30 cellular contexts compared by ENCODE assay signal in genomic region chr3:127307431-127307830, GRCh38. TPM values are rescaled to one million over a fixed set of nuclear protein-coding genes. Genes with fewer than 3 reads are reported as not detected.
DNase-seq lines count a peak whose midpoint lies in the region; ATAC-seq and TF ChIP-seq lines count a peak whose summit lies in the region.
"Had no signal": no experiment of that assay in that cellular context is flagged by ENCODE, and none has a peak within 500 bp of the region (broad histone marks: within the 10 kb centered on the region; RNA-seq: fewer than 3 reads in every experiment).

No MANE protein-coding gene starts in this region.

- no peak for TF ChIP-seq POLR2A in esophagus muscularis mucosa (IDR thresholded peaks at IDR 0.05; ENCODE audit: low read depth)

- H3K27ac ChIP-seq in right cardiac atrium (ENCODE audit: low read length) (no peak overlapping the region), esophagus muscularis mucosa (replicated peaks in 1 of 4) (no peak overlapping the region), Karpas-422 (ENCODE audit: low read length) (no peak overlapping the region)
- H3K27ac ChIP-seq: neural progenitor cell, PC-9, upper lobe of left lung had no signal

- ATAC-seq in left ventricle myocardium superior (peak; percentile 51), right cardiac atrium (no peak), HG02973 (IDR thresholded peaks at IDR 0.05; ENCODE audit: unreplicated experiment) (no peak)
- no peak for ATAC-seq in activated CD8-positive, alpha-beta memory T cell treated with anti-CD3 and anti-CD28 coated beads, Interleukin-2, amount 10 ng/mL, durations not matched to agents 7 days and 5 days
- ATAC-seq: A549; activated CD4-positive, CD25-positive, alpha-beta regulatory T cell treated with anti-CD3 and anti-CD28 coated beads, Interleukin-2, amount 50 U/mL, for 24 hours; activated CD8-positive, alpha-beta T cell treated with anti-CD3 and anti-CD28 coated beads for 36 hours; T-cell had no signal

- H2AFZ ChIP-seq in Karpas-422 (ENCODE audit: low read length) = no peak overlapping the region
- H2AFZ ChIP-seq: neural progenitor cell, PC-9 had no signal

- no peak for TF ChIP-seq EP300 in esophagus muscularis mucosa (IDR thresholded peaks at IDR 0.05)

- H3K4me1 Mint-ChIP-seq in activated CD8-positive, alpha-beta memory T cell treated with anti-CD3 and anti-CD28 coated beads, Interleukin-2, amount 10 ng/mL, durations not matched to agents 7 days and 5 days = no peaks in the 10 kb centered on the region
- H3K4me1 Mint-ChIP-seq: activated naive CD8-positive, alpha-beta T cell treated with anti-CD3 and anti-CD28 coated beads, Interleukin-2, amount 10 ng/mL, durations not matched to agents 7 days and 5 days had no signal

- H3K9me3 ChIP-seq in right cardiac atrium (ENCODE audit: control insufficient read depth, low read length) (no peaks in the 10 kb centered on the region), esophagus muscularis mucosa (no peaks in the 10 kb centered on the region), Karpas-422 (ENCODE audit: low read length) (no peaks in the 10 kb centered on the region)
- H3K9me3 ChIP-seq: A549, upper lobe of left lung had no signal

- H3K9me3 Mint-ChIP-seq in activated CD8-positive, alpha-beta memory T cell treated with anti-CD3 and anti-CD28 coated beads, Interleukin-2, amount 10 ng/mL, durations not matched to agents 7 days and 5 days (ENCODE audit: low read depth) = no peaks in the 10 kb centered on the region
- H3K9me3 Mint-ChIP-seq: activated CD8-positive, alpha-beta T cell treated with anti-CD3 and anti-CD28 coated beads for 36 hours; activated naive CD8-positive, alpha-beta T cell treated with anti-CD3 and anti-CD28 coated beads, Interleukin-2, amount 10 ng/mL, durations not matched to agents 7 days and 5 days had no signal

- DNase-seq in left ventricle myocardium superior (no peak), right cardiac atrium (no peak), NAMALWA (ENCODE audit: low spot score) (peak; percentile 10), esophagus muscularis mucosa (ENCODE audit: extremely low spot score) (peak; percentile 79), NCI-H1048 (lab: John Stamatoyannopoulos, UW) (no peak), Karpas-422 (no peak)
- DNase-seq in activated CD8-positive, alpha-beta memory T cell treated with anti-CD3 and anti-CD28 coated beads, Interleukin-2, amount 10 ng/mL, durations not matched to agents 7 days and 5 days = no peak
- DNase-seq: activated CD8-positive, alpha-beta T cell treated with anti-CD3 and anti-CD28 coated beads for 36 hours; activated effector memory CD4-positive, alpha-beta T cell treated with anti-CD3 and anti-CD28 coated beads, Interleukin-2, amount 50 U/mL, for 16 hours; activated naive CD8-positive, alpha-beta T cell treated with anti-CD3 and anti-CD28 coated beads, Interleukin-2, amount 10 ng/mL, durations not matched to agents 7 days and 5 days; activated T-cell treated with anti-CD3 and anti-CD28 coated beads for 4 hours; central memory CD4-positive, alpha-beta T cell; KG1; kidney; NCI-H1105; NCI-H2081 treated with DMSO at 0.1 percent for 48 hours; NCI-H774; PC-9; SHP77 treated with DMSO at 0.1 percent for 48 hours; T-cell; upper lobe of left lung had no signal

- no peaks in the 10 kb centered on the region for H3K36me3 ChIP-seq in esophagus muscularis mucosa
- H3K36me3 ChIP-seq in Karpas-422 (ENCODE audit: insufficient read depth, low read length) = no peaks in the 10 kb centered on the region
- H3K36me3 ChIP-seq: neural progenitor cell, upper lobe of left lung had no signal

- 53% methylated on average over 5 of the region's 5 CpGs for WGBS in right cardiac atrium
- whole genome bisulfite sequencing in esophagus muscularis mucosa = 64% methylated on average over 5 of the region's 5 CpGs

- H3K9ac ChIP-seq in Karpas-422 (ENCODE audit: low read length) = no peak overlapping the region
- H3K9ac ChIP-seq: neural progenitor cell had no signal

- H3K79me2 ChIP-seq in Karpas-422 (ENCODE audit: low read length) = no peaks in the 10 kb centered on the region

- CTCF ChIA-PET in activated CD8-positive, alpha-beta memory T cell treated with anti-CD3 and anti-CD28 coated beads, Interleukin-2, amount 10 ng/mL, durations not matched to agents 7 days and 5 days (lab: Charles Lee) = no interaction called here

- H3K4me3 Mint-ChIP-seq in activated CD8-positive, alpha-beta memory T cell treated with anti-CD3 and anti-CD28 coated beads, Interleukin-2, amount 10 ng/mL, durations not matched to agents 7 days and 5 days = no peak overlapping the region
- H3K4me3 Mint-ChIP-seq: activated CD8-positive, alpha-beta T cell treated with anti-CD3 and anti-CD28 coated beads for 36 hours; activated naive CD8-positive, alpha-beta T cell treated with anti-CD3 and anti-CD28 coated beads, Interleukin-2, amount 10 ng/mL, durations not matched to agents 7 days and 5 days; neural progenitor cell; T-cell had no signal

- intact Hi-C loops in left ventricle myocardium superior (cut with micrococcal nuclease) = no loop called here
- intact Hi-C loops in right cardiac atrium (cut with DNase I) = no loop called here
- intact Hi-C loops in esophagus muscularis mucosa (cut with DNase I) = no loop called here

- no peaks in the 10 kb centered on the region for H3K36me3 Mint-ChIP-seq in activated CD8-positive, alpha-beta memory T cell treated with anti-CD3 and anti-CD28 coated beads, Interleukin-2, amount 10 ng/mL, durations not matched to agents 7 days and 5 days
- H3K36me3 Mint-ChIP-seq: activated naive CD8-positive, alpha-beta T cell treated with anti-CD3 and anti-CD28 coated beads, Interleukin-2, amount 10 ng/mL, durations not matched to agents 7 days and 5 days; neural progenitor cell; T-cell had no signal

- no peaks in the 10 kb centered on the region for H3K9me2 ChIP-seq in Karpas-422 (replicated peaks; ENCODE audit: insufficient read depth, low read length)

- TF ChIP-seq CTCF in esophagus muscularis mucosa (IDR thresholded peaks at IDR 0.05) = no peak

- H3K27me3 ChIP-seq in right cardiac atrium (ENCODE audit: control insufficient read depth, insufficient read depth) (no peaks in the 10 kb centered on the region), esophagus muscularis mucosa (peaks cover 0 to 26% (median 0%) of the 10 kb centered on the region in 4 donors), Karpas-422 (ENCODE audit: low read length) (0 out of 2 replicates have a peak, but pooled peaks cover 3% of the 10 kb centered on the region)
- H3K27me3 ChIP-seq: upper lobe of left lung had no signal

- no peak overlapping the region for H3K4me2 ChIP-seq in Karpas-422 (ENCODE audit: low read depth, low read length, poor library complexity, severe bottlenecking)
- H3K4me2 ChIP-seq: A549, neural progenitor cell, PC-9 had no signal

- H3K4me1 ChIP-seq in right cardiac atrium (ENCODE audit: control insufficient read depth, insufficient read depth, low read length) (no peaks in the 10 kb centered on the region), esophagus muscularis mucosa (no peaks in the 10 kb centered on the region), Karpas-422 (ENCODE audit: low read length) (no peaks in the 10 kb centered on the region)
- H3K4me1 ChIP-seq: neural progenitor cell had no signal

- H3K27ac Mint-ChIP-seq in activated CD8-positive, alpha-beta memory T cell treated with anti-CD3 and anti-CD28 coated beads, Interleukin-2, amount 10 ng/mL, durations not matched to agents 7 days and 5 days = no peak overlapping the region
- H3K27ac Mint-ChIP-seq: activated CD8-positive, alpha-beta T cell treated with anti-CD3 and anti-CD28 coated beads for 36 hours; activated naive CD8-positive, alpha-beta T cell treated with anti-CD3 and anti-CD28 coated beads, Interleukin-2, amount 10 ng/mL, durations not matched to agents 7 days and 5 days; neural progenitor cell; T-cell had no signal

- peaks cover 10% of the 10 kb centered on the region for H3K27me3 Mint-ChIP-seq in activated CD8-positive, alpha-beta memory T cell treated with anti-CD3 and anti-CD28 coated beads, Interleukin-2, amount 10 ng/mL, durations not matched to agents 7 days and 5 days

- H4K20me1 ChIP-seq in Karpas-422 (ENCODE audit: insufficient read depth, low read depth, low read length) = no peaks in the 10 kb centered on the region

- H3K4me3 ChIP-seq in right cardiac atrium (ENCODE audit: low read length) (no peak overlapping the region), esophagus muscularis mucosa (no peak overlapping the region), Karpas-422 (ENCODE audit: low read length) (no peak overlapping the region)
- H3K4me3 ChIP-seq: A549, lung, neural progenitor cell, PC-9, upper lobe of left lung had no signal

RNA-seq across cellular contexts. Expression of gene PRR20G, which starts 19.6 kb away (rescaled TPM):
- total RNA-seq in left ventricle myocardium superior = not detected
- not detected for total RNA-seq in right cardiac atrium
- not detected for polyA plus RNA-seq in right cardiac atrium
- not detected for total RNA-seq in esophagus muscularis mucosa
- not detected for total RNA-seq in activated CD8-positive, alpha-beta memory T cell treated with anti-CD3 and anti-CD28 coated beads, Interleukin-2, amount 10 ng/mL, durations not matched to agents 7 days and 5 days
- total RNA-seq in Karpas-422 (2014; rRNA removed; shearing (Covaris generic); ENCODE audit: low replicate concordance) = not detected in 2 replicates
- total RNA-seq: activated CD8-positive, alpha-beta T cell treated with anti-CD3 and anti-CD28 coated beads for 36 hours; activated naive CD8-positive, alpha-beta T cell treated with anti-CD3 and anti-CD28 coated beads, Interleukin-2, amount 10 ng/mL, durations not matched to agents 7 days and 5 days; astrocyte; dermis microvascular lymphatic vessel endothelial cell; kidney; lung; PC-9; posterior vena cava; T-cell; upper lobe of left lung had no signal
- polyA plus RNA-seq: A549, BJ had no signal

Comparison
In these comparisons a context has a peak if more than half of its experiments do, and no peak if none do; other contexts are left out.
1. DNase-seq: peak in NAMALWA (single experiment) and esophagus muscularis mucosa (single experiment); none in left ventricle myocardium superior (single experiment), right cardiac atrium (0 of 3), activated CD8-positive, alpha-beta memory T cell treated with anti-CD3 and anti-CD28 coated beads, Interleukin-2, amount 10 ng/mL, durations not matched to agents 7 days and 5 days (single experiment), NCI-H1048 (single experiment) and Karpas-422 (single experiment).